1 cellular context compared by ENCODE assay signal in the genomic region with DNA sequence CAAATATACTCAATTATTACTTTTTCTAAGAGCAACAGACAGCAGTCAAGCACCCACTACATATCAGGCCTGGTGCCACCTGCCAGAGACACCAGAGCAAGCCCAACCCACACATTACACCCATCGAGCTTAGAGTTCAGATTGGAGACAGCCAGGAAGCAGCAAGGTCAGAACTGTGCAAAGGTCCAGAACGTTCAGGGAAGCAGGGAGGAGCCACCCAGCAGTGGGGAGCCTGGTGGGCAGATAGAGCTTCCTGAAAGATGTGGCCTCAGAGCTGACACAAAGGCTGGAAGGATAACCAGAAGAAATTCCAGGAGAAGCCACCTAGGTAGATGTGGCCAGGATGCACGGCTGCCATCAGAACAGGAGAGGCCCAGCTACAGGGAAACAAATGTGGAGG.
TF ChIP-seq lines count a peak whose summit lies in the region.

No MANE protein-coding gene starts in this region.

TF ChIP-seq in liver, 16 proteins besides CTCF, POLR2A, EP300 and RAD21 (continued from another document):
- TF ChIP-seq, protein P1, sequence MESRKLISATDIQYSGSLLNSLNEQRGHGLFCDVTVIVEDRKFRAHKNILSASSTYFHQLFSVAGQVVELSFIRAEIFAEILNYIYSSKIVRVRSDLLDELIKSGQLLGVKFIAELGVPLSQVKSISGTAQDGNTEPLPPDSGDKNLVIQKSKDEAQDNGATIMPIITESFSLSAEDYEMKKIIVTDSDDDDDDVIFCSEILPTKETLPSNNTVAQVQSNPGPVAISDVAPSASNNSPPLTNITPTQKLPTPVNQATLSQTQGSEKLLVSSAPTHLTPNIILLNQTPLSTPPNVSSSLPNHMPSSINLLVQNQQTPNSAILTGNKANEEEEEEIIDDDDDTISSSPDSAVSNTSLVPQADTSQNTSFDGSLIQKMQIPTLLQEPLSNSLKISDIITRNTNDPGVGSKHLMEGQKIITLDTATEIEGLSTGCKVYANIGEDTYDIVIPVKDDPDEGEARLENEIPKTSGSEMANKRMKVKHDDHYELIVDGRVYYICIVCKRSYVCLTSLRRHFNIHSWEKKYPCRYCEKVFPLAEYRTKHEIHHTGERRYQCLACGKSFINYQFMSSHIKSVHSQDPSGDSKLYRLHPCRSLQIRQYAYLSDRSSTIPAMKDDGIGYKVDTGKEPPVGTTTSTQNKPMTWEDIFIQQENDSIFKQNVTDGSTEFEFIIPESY (IDR thresholded peaks at IDR 0.05): no peak
- TF ChIP-seq RXRA (IDR thresholded peaks at IDR 0.05) (peak; percentile 87 to 92), JUND (IDR thresholded peaks at IDR 0.05) (peak in 1 of 2 donors; percentile 22), GABPA (IDR thresholded peaks at IDR 0.05 in 1 of 2, conservative IDR thresholded peaks at IDR 0.05 in 1 of 2) (no peak), HNF4G (IDR thresholded peaks at IDR 0.05) (peak; percentile 68), FOXA1 (IDR thresholded peaks at IDR 0.05) (no peak), TAF1 (conservative IDR thresholded peaks at IDR 0.05) (peak; percentile 61)
- TF ChIP-seq, protein P2, sequence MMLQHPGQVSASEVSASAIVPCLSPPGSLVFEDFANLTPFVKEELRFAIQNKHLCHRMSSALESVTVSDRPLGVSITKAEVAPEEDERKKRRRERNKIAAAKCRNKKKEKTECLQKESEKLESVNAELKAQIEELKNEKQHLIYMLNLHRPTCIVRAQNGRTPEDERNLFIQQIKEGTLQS (IDR thresholded peaks at IDR 0.05): no peak
- TF ChIP-seq, protein P3, sequence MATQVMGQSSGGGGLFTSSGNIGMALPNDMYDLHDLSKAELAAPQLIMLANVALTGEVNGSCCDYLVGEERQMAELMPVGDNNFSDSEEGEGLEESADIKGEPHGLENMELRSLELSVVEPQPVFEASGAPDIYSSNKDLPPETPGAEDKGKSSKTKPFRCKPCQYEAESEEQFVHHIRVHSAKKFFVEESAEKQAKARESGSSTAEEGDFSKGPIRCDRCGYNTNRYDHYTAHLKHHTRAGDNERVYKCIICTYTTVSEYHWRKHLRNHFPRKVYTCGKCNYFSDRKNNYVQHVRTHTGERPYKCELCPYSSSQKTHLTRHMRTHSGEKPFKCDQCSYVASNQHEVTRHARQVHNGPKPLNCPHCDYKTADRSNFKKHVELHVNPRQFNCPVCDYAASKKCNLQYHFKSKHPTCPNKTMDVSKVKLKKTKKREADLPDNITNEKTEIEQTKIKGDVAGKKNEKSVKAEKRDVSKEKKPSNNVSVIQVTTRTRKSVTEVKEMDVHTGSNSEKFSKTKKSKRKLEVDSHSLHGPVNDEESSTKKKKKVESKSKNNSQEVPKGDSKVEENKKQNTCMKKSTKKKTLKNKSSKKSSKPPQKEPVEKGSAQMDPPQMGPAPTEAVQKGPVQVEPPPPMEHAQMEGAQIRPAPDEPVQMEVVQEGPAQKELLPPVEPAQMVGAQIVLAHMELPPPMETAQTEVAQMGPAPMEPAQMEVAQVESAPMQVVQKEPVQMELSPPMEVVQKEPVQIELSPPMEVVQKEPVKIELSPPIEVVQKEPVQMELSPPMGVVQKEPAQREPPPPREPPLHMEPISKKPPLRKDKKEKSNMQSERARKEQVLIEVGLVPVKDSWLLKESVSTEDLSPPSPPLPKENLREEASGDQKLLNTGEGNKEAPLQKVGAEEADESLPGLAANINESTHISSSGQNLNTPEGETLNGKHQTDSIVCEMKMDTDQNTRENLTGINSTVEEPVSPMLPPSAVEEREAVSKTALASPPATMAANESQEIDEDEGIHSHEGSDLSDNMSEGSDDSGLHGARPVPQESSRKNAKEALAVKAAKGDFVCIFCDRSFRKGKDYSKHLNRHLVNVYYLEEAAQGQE (IDR thresholded peaks at IDR 0.05): peak; percentile 64
- TF ChIP-seq, protein P4, sequence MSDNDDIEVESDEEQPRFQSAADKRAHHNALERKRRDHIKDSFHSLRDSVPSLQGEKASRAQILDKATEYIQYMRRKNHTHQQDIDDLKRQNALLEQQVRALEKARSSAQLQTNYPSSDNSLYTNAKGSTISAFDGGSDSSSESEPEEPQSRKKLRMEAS (IDR thresholded peaks at IDR 0.05): peak; percentile 93
